8 cellular contexts compared by ENCODE assay signal in the genomic region with DNA sequence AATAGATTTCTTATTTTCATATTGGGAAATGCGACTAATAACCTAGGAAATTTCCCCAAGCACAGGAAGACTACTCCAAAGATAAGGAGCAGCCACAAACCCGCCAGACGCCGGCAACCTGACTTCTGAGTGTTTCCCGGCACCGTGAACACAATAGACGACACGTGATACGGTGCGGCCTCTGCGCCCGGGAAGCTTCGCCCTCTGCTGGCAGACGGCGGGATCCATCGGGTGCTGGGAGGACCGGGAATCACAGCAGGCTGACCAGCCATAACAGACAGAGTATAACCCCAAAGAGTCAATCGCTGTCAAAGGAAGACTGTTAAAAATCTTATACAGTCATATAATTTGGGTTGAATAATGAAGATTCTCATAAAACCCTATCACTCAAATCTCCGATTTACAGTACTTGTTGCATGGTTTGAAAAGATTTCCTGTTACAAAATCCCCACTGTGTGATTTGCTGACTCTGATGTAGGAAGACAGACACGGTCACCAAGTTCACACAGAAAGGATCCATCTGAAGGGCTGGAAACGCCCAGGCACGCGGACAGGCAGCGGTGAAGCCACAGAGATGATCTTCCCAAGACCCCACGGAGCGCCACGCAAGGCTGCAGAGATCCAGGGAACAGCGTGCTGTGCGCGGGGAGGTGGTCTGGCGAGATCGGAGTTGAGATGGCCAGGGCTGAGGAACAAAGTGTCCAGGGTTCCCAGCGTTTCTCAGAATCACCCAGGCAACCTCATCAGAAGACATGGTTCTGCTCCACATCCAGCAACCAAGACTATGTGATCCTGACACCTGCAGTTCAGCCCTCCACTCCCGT.
A peak's percentile ranks its signal among the peaks of the same experiment; 100 is the strongest.
DNase-seq lines count a peak whose midpoint lies in the region; ATAC-seq and TF ChIP-seq lines count a peak whose summit lies in the region.

No MANE protein-coding gene starts in this region.

- no peak overlapping the region for H3K4me3 ChIP-seq in aorta (ENCODE audit: low read length in 2 of 2)

- no peaks in the 10 kb centered on the region for H3K27me3 ChIP-seq in aorta (ENCODE audit: control insufficient read depth in 1 of 2, insufficient read depth in 2 of 2, low read length in 1 of 2)

- no peaks in the 10 kb centered on the region for H3K9me3 ChIP-seq in aorta (ENCODE audit: control insufficient read depth, low read length)

- no peaks in the 10 kb centered on the region for H3K36me3 ChIP-seq in aorta (ENCODE audit: control insufficient read depth in 1 of 2, insufficient read depth in 2 of 2, low read length in 1 of 2)

- DNase-seq in NCI-H1105 (lab: John Stamatoyannopoulos, UW) (peak; percentile 70), T-helper 1 cell (peak; percentile 34 to 67 (median 60)), amniotic epithelial cell (ENCODE audit: low read depth) (peak; percentile 83), left ventricle myocardium superior (peak; percentile 91), pulmonary artery endothelial cell (ENCODE audit: low read depth, low spot score) (peak; percentile 55), aorta (peak; percentile 89 to 94)

- no peaks in the 10 kb centered on the region for H3K4me1 ChIP-seq in aorta (ENCODE audit: control insufficient read depth in 1 of 2, insufficient read depth in 2 of 2, low read length in 2 of 2)

- peak; percentile 99 for ATAC-seq in HG02678 (IDR thresholded peaks at IDR 0.05; ENCODE audit: unreplicated experiment)
- peak; percentile 100 for ATAC-seq in left ventricle myocardium superior
- ATAC-seq in aorta (ENCODE audit: low FRiP score) = peak; percentile 95

- H3K27ac ChIP-seq in aorta (ENCODE audit: low read depth in 1 of 2, low read length in 2 of 2) = no peak overlapping the region

- intact Hi-C loops in left ventricle myocardium superior (cut with micrococcal nuclease) = no loop called here
- intact Hi-C loops in aorta (cut with DNase I) = loop anchor here in 1 of 2 donors (10.0 kb wide), 1 partner anchor 1449 kb away; no protein-coding TSS in a partner anchor

- TF ChIP-seq CTCF in GM12873 (IDR thresholded peaks at IDR 0.05; ENCODE audit: insufficient read depth, low read depth, low read length, missing control alignments) = peak; percentile 87

- 38 to 39% methylated on average over 34 of the region's 34 CpGs for WGBS in aorta, 2 donors
